15 cellular contexts compared by ENCODE assay signal in genomic region chr7:96870934-96871333, GRCh38.
DNase-seq lines count a peak whose midpoint lies in the region; FAIRE-seq and TF ChIP-seq lines count a peak whose summit lies in the region.
"Had no signal": no experiment of that assay in that cellular context is flagged by ENCODE, and none has a peak within 500 bp of the region (broad histone marks: within the 10 kb centered on the region; RNA-seq: fewer than 3 reads in every experiment).

No MANE protein-coding gene starts in this region.

- DNase-seq in NCI-H2107 treated with DMSO at 0.1 percent for 48 hours (lab: John Stamatoyannopoulos, UW; ENCODE audit: unreplicated experiment), result peak; percentile 13
- no peak for DNase-seq in NCI-H2107 (lab: John Stamatoyannopoulos, UW)
- peak; percentile 9 for DNase-seq in ELF-1 (ENCODE audit: low read depth, low spot score)
- DNase-seq in NCI-H1930 (lab: John Stamatoyannopoulos, UW), result peak; percentile 39 to 77
- peak; percentile 83 for DNase-seq in bronchial epithelial cell (ENCODE audit: low read depth)
- no peak for DNase-seq in erythroblast (lab: John Stamatoyannopoulos, UW)
- no peak for DNase-seq in activated T-cell treated with anti-CD3 and anti-CD28 coated beads for 4 hours
- no peak for DNase-seq in central memory CD4-positive, alpha-beta T cell
- DNase-seq: AML-193, DMS79, HFFc6, KG1, MV-4-11, PC-3, RPMI8226 had no signal

- no peak overlapping the region for H3K4me3 ChIP-seq in bronchial epithelial cell (ENCODE audit: low read depth, low read length)

- TF ChIP-seq POLR2A in erythroblast (IDR thresholded peaks at IDR 0.05; ENCODE audit: low read length), result no peak

- no peak for FAIRE-seq in bronchial epithelial cell (lab: Jason Lieb, UNC)

- H3K36me3 ChIP-seq in bronchial epithelial cell (ENCODE audit: control insufficient read depth, insufficient read depth, low read length), result no peaks in the 10 kb centered on the region

- H3K27me3 ChIP-seq in bronchial epithelial cell (ENCODE audit: control insufficient read depth, insufficient read depth, low read length), result no peaks in the 10 kb centered on the region

- TF ChIP-seq CTCF in bronchial epithelial cell (IDR thresholded peaks at IDR 0.05; ENCODE audit: insufficient read depth, low read length, severe bottlenecking), result no peak

Comparison
In these comparisons a context has a peak if more than half of its experiments do, and no peak if none do; other contexts are left out.
1. DNase-seq: peak in NCI-H2107 treated with DMSO at 0.1 percent for 48 hours (single experiment), ELF-1 (single experiment), NCI-H1930 (2 of 2) and bronchial epithelial cell (single experiment); none in NCI-H2107 (single experiment), erythroblast (0 of 2), activated T-cell treated with anti-CD3 and anti-CD28 coated beads for 4 hours (single experiment) and central memory CD4-positive, alpha-beta T cell (single experiment).